Comparison of ENCODE assay signal across 8 cellular contexts in the genomic region with DNA sequence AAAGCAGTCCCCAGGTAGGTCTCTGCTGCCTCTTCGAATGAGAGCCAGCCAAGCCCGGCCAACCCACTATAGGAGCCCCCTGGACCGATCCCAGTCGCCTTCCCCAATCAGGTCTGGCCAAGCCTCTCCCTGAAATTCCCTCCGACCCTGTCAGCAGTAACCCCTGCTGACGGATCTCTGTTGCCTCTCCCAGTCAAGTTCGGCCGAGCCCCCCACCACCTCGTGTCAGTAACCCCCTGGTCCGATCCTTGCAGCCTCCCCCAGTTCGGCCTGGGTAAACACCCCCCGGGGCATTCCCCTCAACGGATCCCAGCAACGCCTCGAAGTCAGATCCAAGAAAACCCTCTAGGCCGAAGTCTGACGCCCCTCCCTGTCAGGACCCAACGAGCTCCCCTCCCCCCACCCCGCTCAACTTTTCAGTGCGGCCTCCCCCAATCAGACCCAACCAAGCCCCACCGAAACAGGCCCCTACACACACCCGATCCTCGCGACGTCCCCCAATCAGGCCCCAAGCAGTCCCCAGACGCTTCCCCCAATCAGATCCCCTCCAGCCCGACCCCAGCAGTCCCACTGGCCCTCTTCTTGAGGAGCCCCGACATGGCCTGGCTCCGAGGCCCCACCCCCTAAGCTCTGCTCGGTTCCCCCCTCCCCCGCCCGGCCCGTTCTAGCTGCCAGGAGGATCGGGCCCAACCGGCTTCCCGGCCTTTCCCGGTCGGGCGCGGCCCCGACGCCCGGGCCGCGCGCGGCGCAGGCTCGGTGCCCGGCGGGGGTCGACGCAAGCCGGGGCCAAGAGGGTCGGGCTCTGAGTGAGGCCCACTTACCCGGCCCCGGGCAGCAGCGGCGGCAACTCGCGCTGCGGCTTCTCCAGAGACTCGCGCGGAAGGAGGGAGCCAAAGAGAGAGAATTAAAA.
A peak's percentile ranks its signal among the peaks of the same experiment; 100 is the strongest.
DNase-seq lines count a peak whose midpoint lies in the region; TF ChIP-seq lines count a peak whose summit lies in the region.

No MANE protein-coding gene starts in this region.

- DNase-seq in GM12865 (ENCODE audit: low read depth): peak; percentile 77
- no peak for DNase-seq in HFF-Myc (ENCODE audit: extremely low read depth, low read depth)
- DNase-seq in NCI-H1092 (lab: John Stamatoyannopoulos, UW): peak; percentile 48
- DNase-seq in activated CD4-positive, alpha-beta T cell treated with anti-CD3 and anti-CD28 coated beads, Interleukin-2, amount 50 U/mL, for 4 hours: peak; percentile 36 to 43
- peak; percentile 22 to 42 (median 41) for DNase-seq in effector memory CD4-positive, alpha-beta T cell
- DNase-seq in medulla oblongata (ENCODE audit: extremely low spot score): peak; percentile 35
- peak; percentile 39 for DNase-seq in stimulated activated naive CD4-positive, alpha-beta T cell treated with Interleukin-2 at 50 U/mL for 16 hours (lab: John Stamatoyannopoulos, UW)
- DNase-seq in MV-4-11 (lab: John Stamatoyannopoulos, UW): no peak

- no peaks in the 10 kb centered on the region for H3K27me3 ChIP-seq in effector memory CD4-positive, alpha-beta T cell (replicated peaks; ENCODE audit: control insufficient read depth, insufficient read depth, low read length, poor library complexity, severe bottlenecking)

- no peak for TF ChIP-seq CTCF in GM12865 (IDR thresholded peaks at IDR 0.05; ENCODE audit: insufficient read depth, low read depth, low read length, missing control alignments)
- no peak for TF ChIP-seq CTCF in HFF-Myc (IDR thresholded peaks at IDR 0.05; ENCODE audit: low read depth, low read length, missing control alignments)

- peak overlapping the region; percentile 75 for H3K27ac ChIP-seq in effector memory CD4-positive, alpha-beta T cell (ENCODE audit: insufficient read depth, low read length, poor library complexity, severe bottlenecking)

- no peaks in the 10 kb centered on the region for H3K9me3 ChIP-seq in effector memory CD4-positive, alpha-beta T cell (ENCODE audit: control insufficient read depth, low read length)

- peaks cover 6% of the 10 kb centered on the region for H3K36me3 ChIP-seq in effector memory CD4-positive, alpha-beta T cell (ENCODE audit: control insufficient read depth, insufficient read depth, low read length)

- H3K4me3 ChIP-seq in GM12865 (ENCODE audit: low read depth, low read length): peak overlapping the region; percentile 94
- peak overlapping the region; percentile 74 for H3K4me3 ChIP-seq in HFF-Myc (replicated peaks; ENCODE audit: low read depth, low read length)
- H3K4me3 ChIP-seq in effector memory CD4-positive, alpha-beta T cell (ENCODE audit: insufficient read depth, low read depth, low read length, poor library complexity, severe bottlenecking): peak overlapping the region; percentile 55

- H3K4me1 ChIP-seq in effector memory CD4-positive, alpha-beta T cell (ENCODE audit: control insufficient read depth, insufficient read depth, low read length, poor library complexity, severe bottlenecking): peaks cover 19% of the 10 kb centered on the region

Comparison
In these comparisons a context has a peak if more than half of its experiments do, and no peak if none do; other contexts are left out.
1. DNase-seq: peak in GM12865 (single experiment), NCI-H1092 (single experiment), activated CD4-positive, alpha-beta T cell treated with anti-CD3 and anti-CD28 coated beads, Interleukin-2, amount 50 U/mL, for 4 hours (2 of 2), effector memory CD4-positive, alpha-beta T cell (3 of 3), medulla oblongata (single experiment) and stimulated activated naive CD4-positive, alpha-beta T cell treated with Interleukin-2 at 50 U/mL for 16 hours (single experiment); none in HFF-Myc (single experiment) and MV-4-11 (single experiment).
2. Peak in every context shown above with its lines, with median percentiles within 50 percentile points of each other: H3K4me3 ChIP-seq.